Comparison of ENCODE assay signal across 1 cellular context in genomic region chr1:155983191-155984023, GRCh38.
TF ChIP-seq lines count a peak whose summit lies in the region.

No MANE protein-coding gene starts in this region.

TF ChIP-seq in HepG2, 621 proteins besides CTCF, POLR2A, EP300 and RAD21 (continued from another document):
- TF ChIP-seq PAXIP1 (CRISPR knock-in tag; conservative IDR thresholded peaks at IDR 0.05) (no peak), KAT8 (CRISPR knock-in tag; IDR thresholded peaks at IDR 0.05) (peak; percentile 47; the same call in 1 of the 2 replicates), ATF1 (CRISPR knock-in tag; IDR thresholded peaks at IDR 0.05) (no peak), ETV6 (CRISPR knock-in tag; conservative IDR thresholded peaks at IDR 0.05) (no peak), THAP9 (CRISPR knock-in tag; IDR thresholded peaks at IDR 0.05; ENCODE audit: borderline replicate concordance) (no peak), SMC3 (IDR thresholded peaks at IDR 0.05; ENCODE audit: low read length) (0 out of 2 replicates have a peak, but pooled peaks have one; percentile 21), ZNF616 (CRISPR knock-in tag; IDR thresholded peaks at IDR 0.05; ENCODE audit: low read depth) (no peak), GABPB1 (CRISPR knock-in tag; IDR thresholded peaks at IDR 0.05) (peak; percentile 63), SALL2 (CRISPR knock-in tag; IDR thresholded peaks at IDR 0.05) (no peak), CEBPG (CRISPR knock-in tag; IDR thresholded peaks at IDR 0.05) (peak; percentile 66), GATAD2A (CRISPR knock-in tag; IDR thresholded peaks at IDR 0.05) (peak; percentile 54; the same call in 1 of the 2 replicates), PAWR (CRISPR knock-in tag; IDR thresholded peaks at IDR 0.05; ENCODE audit: borderline replicate concordance) (no peak), ZBTB21 (CRISPR knock-in tag; IDR thresholded peaks at IDR 0.05) (no peak), ZNF407 (CRISPR knock-in tag; IDR thresholded peaks at IDR 0.05; ENCODE audit: not compliant biosample characterization) (no peak), ZNF749 (CRISPR knock-in tag; IDR thresholded peaks at IDR 0.05; ENCODE audit: borderline replicate concordance) (peak; percentile 28; the same call in 1 of the 2 replicates), TP53 (CRISPR knock-in tag; conservative IDR thresholded peaks at IDR 0.05) (no peak), ZBTB37 (CRISPR knock-in tag; IDR thresholded peaks at IDR 0.05) (no peak), ZNF232 (CRISPR knock-in tag; IDR thresholded peaks at IDR 0.05; ENCODE audit: borderline replicate concordance) (no peak), KLF15 (CRISPR knock-in tag; IDR thresholded peaks at IDR 0.05; ENCODE audit: borderline replicate concordance) (no peak), FOXA1 (IDR thresholded peaks at IDR 0.05) (no peak), FOXA1 (CRISPR knock-in tag; IDR thresholded peaks at IDR 0.05) (peak; percentile 27; the same call in 1 of the 2 replicates), ATM (IDR thresholded peaks at IDR 0.05; ENCODE audit: borderline replicate concordance) (no peak), ZNF350 (CRISPR knock-in tag; IDR thresholded peaks at IDR 0.05; ENCODE audit: borderline replicate concordance, low read depth) (peak; percentile 43; the same call in 1 of the 2 replicates), RXRB (CRISPR knock-in tag; IDR thresholded peaks at IDR 0.05; ENCODE audit: borderline replicate concordance) (no peak), HNF4A (CRISPR knock-in tag; IDR thresholded peaks at IDR 0.05) (peak; percentile 41; the same call in 1 of the 2 replicates), RBM22 (optimal IDR thresholded peaks at IDR 0.05; ENCODE audit: low read length) (no peak), DBP (CRISPR knock-in tag; IDR thresholded peaks at IDR 0.05; ENCODE audit: not compliant biosample characterization) (no peak), ZNF678 (CRISPR knock-in tag; IDR thresholded peaks at IDR 0.05) (no peak), MLLT10 (CRISPR knock-in tag; IDR thresholded peaks at IDR 0.05) (no peak), SRSF4 (IDR thresholded peaks at IDR 0.05; ENCODE audit: low read depth, low read length, poor library complexity, severe bottlenecking) (no peak)
- TF ChIP-seq, protein P1, sequence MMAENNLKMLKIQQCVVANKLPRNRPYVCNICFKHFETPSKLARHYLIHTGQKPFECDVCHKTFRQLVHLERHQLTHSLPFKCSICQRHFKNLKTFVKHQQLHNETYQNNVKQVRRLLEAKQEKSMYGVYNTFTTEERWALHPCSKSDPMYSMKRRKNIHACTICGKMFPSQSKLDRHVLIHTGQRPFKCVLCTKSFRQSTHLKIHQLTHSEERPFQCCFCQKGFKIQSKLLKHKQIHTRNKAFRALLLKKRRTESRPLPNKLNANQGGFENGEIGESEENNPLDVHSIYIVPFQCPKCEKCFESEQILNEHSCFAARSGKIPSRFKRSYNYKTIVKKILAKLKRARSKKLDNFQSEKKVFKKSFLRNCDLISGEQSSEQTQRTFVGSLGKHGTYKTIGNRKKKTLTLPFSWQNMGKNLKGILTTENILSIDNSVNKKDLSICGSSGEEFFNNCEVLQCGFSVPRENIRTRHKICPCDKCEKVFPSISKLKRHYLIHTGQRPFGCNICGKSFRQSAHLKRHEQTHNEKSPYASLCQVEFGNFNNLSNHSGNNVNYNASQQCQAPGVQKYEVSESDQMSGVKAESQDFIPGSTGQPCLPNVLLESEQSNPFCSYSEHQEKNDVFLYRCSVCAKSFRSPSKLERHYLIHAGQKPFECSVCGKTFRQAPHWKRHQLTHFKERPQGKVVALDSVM (CRISPR knock-in tag; IDR thresholded peaks at IDR 0.05), result peak; percentile 97
- TF ChIP-seq, protein P2, sequence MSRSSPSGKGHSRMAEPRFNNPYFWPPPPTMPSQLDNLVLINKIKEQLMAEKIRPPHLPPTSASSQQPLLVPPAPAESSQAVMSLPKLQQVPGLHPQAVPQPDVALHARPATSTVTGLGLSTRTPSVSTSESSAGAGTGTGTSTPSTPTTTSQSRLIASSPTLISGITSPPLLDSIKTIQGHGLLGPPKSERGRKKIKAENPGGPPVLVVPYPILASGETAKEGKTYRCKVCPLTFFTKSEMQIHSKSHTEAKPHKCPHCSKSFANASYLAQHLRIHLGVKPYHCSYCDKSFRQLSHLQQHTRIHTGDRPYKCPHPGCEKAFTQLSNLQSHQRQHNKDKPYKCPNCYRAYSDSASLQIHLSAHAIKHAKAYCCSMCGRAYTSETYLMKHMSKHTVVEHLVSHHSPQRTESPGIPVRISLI (CRISPR knock-in tag; IDR thresholded peaks at IDR 0.05; ENCODE audit: borderline replicate concordance), result no peak
- TF ChIP-seq, protein P3, sequence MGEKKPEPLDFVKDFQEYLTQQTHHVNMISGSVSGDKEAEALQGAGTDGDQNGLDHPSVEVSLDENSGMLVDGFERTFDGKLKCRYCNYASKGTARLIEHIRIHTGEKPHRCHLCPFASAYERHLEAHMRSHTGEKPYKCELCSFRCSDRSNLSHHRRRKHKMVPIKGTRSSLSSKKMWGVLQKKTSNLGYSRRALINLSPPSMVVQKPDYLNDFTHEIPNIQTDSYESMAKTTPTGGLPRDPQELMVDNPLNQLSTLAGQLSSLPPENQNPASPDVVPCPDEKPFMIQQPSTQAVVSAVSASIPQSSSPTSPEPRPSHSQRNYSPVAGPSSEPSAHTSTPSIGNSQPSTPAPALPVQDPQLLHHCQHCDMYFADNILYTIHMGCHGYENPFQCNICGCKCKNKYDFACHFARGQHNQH (CRISPR knock-in tag; IDR thresholded peaks at IDR 0.05), result no peak
